17 cellular contexts compared by ENCODE assay signal in the genomic region with DNA sequence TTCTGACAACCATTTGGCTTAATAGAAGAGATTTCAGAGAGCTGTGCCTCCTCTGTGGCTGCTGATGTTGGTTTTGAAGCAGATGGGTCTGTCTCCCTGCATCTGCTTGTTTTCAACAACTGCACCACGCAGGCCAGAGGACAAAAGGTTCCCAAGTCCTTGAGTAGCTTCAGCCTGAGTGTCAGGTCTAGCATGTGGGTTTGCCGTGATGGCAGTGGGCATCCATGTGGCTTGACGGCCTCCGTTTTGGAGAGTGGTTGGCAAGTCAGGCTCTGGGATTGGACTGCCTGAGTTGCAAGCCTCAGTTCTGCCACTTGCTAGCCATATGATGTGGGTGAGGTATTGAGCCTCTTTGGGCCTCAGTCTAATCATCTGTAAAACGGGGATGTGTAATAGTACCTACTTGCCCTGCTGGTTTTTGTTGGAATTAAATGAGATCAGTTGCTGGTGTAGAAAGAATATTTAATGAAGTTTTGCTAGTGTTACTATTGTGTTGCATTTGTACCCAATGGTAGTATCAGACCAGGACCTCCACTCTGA.
"Had no signal": no experiment of that assay in that cellular context is flagged by ENCODE, and none has a peak within 500 bp of the region (broad histone marks: within the 10 kb centered on the region; RNA-seq: fewer than 3 reads in every experiment).

No MANE protein-coding gene starts in this region.

- H3K36me3 ChIP-seq: brain microvascular endothelial cell, left lung, stomach, thoracic aorta had no signal

- H3K9me3 ChIP-seq: left lung, stomach, thoracic aorta had no signal

- H3K27me3 ChIP-seq: brain microvascular endothelial cell, foreskin keratinocyte, left lung, stomach had no signal

- DNase-seq: activated B cell treated with CpG ODN at 0.5 μM for 24 hours; activated CD4-positive, alpha-beta T cell treated with anti-CD3 and anti-CD28 coated beads for 48 hours; activated CD8-positive, alpha-beta memory T cell treated with anti-CD3 and anti-CD28 coated beads, Interleukin-2, amount 50 U/mL, for 48 hours; activated gamma-delta T cell treated with Interleukin-2 at 50 U/mL for 16 hours; activated T-cell treated with anti-CD3 and anti-CD28 coated beads, Interleukin-2, amount 50 U/mL, for 72 hours; brain microvascular endothelial cell; effector memory CD4-positive, alpha-beta T cell; foreskin keratinocyte; islet precursor cell; left lung; mesendoderm; natural killer cell; stimulated activated CD4-positive, alpha-beta T cell treated with anti-CD3 and anti-CD28 coated beads, Interleukin-12 subunit alpha, Interleukin-12 subunit beta, amount 100 ng/mL, for 4 hours; stimulated activated CD4-positive, alpha-beta T cell treated with anti-CD3 and anti-CD28 coated beads, Interleukin-2, amount 100 ng/mL, for 24 hours; T-helper 17 cell had no signal

- H3K27ac ChIP-seq: brain microvascular endothelial cell, foreskin keratinocyte, left lung, thoracic aorta had no signal

- ATAC-seq: activated T-cell treated with anti-CD3 and anti-CD28 coated beads, Interleukin-2, amount 50 U/mL, for 72 hours; foreskin keratinocyte; left lung; natural killer cell; T-helper 17 cell had no signal

- H3K4me3 ChIP-seq: left lung, stomach, thoracic aorta had no signal
